ENCODE assay signal across 1 cellular context in the genomic region with DNA sequence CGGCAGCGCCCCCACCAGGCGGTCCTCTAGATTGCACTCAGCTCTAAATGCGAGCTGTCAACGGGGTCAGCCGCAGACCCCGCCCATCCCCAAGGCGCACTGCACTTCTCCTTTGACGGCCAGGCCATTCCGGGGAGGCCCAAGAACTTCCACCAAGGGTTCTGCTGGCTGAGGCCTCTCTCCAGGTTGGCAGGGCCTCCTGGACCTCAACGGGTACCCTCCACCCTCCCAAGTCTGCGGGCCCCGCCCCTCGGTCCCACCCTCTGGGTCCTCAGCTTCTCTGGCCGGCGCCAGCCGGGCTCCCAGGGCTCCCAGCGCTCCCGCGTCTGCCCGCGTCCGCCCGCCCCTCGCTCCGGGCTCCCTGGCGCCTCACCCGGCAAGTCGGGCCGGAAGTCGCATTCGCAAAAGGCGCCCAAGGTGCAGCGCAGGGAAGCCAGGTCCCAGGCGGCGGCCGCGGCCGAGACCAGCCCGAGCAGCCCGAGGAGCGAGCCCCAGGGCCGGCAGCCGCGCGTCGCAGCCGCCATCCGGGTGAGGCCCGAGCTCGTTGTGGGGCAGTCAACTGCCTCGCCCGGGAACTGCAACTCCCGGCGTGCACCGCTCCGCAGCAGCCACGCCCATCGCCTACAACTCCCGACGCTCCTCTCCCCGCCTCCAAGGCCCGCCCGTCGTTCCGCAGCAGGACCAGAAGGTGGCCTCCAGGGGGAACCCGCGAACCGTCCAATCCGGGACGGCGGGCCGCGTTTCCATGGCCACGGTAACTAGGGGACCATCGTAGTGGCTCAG.
TF ChIP-seq lines count a peak whose summit lies in the region.

A gene (minus strand): TSS at position 548 of the 783 bp plus-strand sequence. CDS start 24 bp downstream, at position 524.

TF ChIP-seq in HEK293, 187 proteins besides CTCF, POLR2A, EP300 and RAD21 (continued from another document and continues in another):
- TF ChIP-seq OSR2 (tag by site-specific recombination; IDR thresholded peaks at IDR 0.05) (no peak), ZNF239 (tag by site-specific recombination; IDR thresholded peaks at IDR 0.05) (no peak), KLF8 (tag by site-specific recombination; IDR thresholded peaks at IDR 0.05) (peak; percentile 81), ZNF175 (tag by site-specific recombination; IDR thresholded peaks at IDR 0.05) (no peak), ZNF501 (tag by site-specific recombination; IDR thresholded peaks at IDR 0.05) (0 out of 2 replicates have a peak, but pooled peaks have one; percentile 24), ZNF223 (tag by site-specific recombination; IDR thresholded peaks at IDR 0.05) (no peak), ZNF335 (tag by site-specific recombination; conservative IDR thresholded peaks at IDR 0.05) (peak; percentile 94), ZNF404 (tag by site-specific recombination; IDR thresholded peaks at IDR 0.05) (no peak), ZNF169 (tag by site-specific recombination; IDR thresholded peaks at IDR 0.05) (no peak), ZNF211 (tag by site-specific recombination; IDR thresholded peaks at IDR 0.05; ENCODE audit: low read depth) (no peak), YY2 (tag by site-specific recombination; IDR thresholded peaks at IDR 0.05) (0 out of 2 replicates have a peak, but pooled peaks have one; percentile 38), ZNF561 (tag by site-specific recombination; IDR thresholded peaks at IDR 0.05; ENCODE audit: borderline replicate concordance) (peak; percentile 86; the same call in 1 of the 2 replicates), ZBTB20 (tag by site-specific recombination; IDR thresholded peaks at IDR 0.05) (peak; percentile 80), ZNF558 (tag by site-specific recombination; IDR thresholded peaks at IDR 0.05) (no peak), ZFP41 (tag by site-specific recombination; IDR thresholded peaks at IDR 0.05; ENCODE audit: borderline replicate concordance) (no peak), ZNF521 (tag by site-specific recombination; IDR thresholded peaks at IDR 0.05) (no peak), ZBTB1 (tag by site-specific recombination; IDR thresholded peaks at IDR 0.05) (no peak), ZNF266 (tag by site-specific recombination; IDR thresholded peaks at IDR 0.05; ENCODE audit: low read depth) (no peak), ZNF23 (tag by site-specific recombination; IDR thresholded peaks at IDR 0.05; ENCODE audit: borderline replicate concordance) (no peak), ZFP3 (tag by site-specific recombination; IDR thresholded peaks at IDR 0.05; ENCODE audit: low read depth) (no peak), ZNF600 (tag by site-specific recombination; IDR thresholded peaks at IDR 0.05) (no peak), ZNF707 (tag by site-specific recombination; IDR thresholded peaks at IDR 0.05) (no peak), ZNF274 (IDR thresholded peaks at IDR 0.05; ENCODE audit: low read length) (no peak), ZNF274 (tag by site-specific recombination; IDR thresholded peaks at IDR 0.05; ENCODE audit: borderline replicate concordance) (no peak), ZNF350 (tag by site-specific recombination; IDR thresholded peaks at IDR 0.05) (no peak), ZNF2 (tag by site-specific recombination; IDR thresholded peaks at IDR 0.05) (0 out of 2 replicates have a peak, but pooled peaks have one; percentile 9), BCL11B (tag by site-specific recombination; IDR thresholded peaks at IDR 0.05; ENCODE audit: low read depth) (no peak; the same call in 1 of the 2 replicates), ZFP37 (tag by site-specific recombination; IDR thresholded peaks at IDR 0.05) (no peak), MYNN (tag by site-specific recombination; IDR thresholded peaks at IDR 0.05; ENCODE audit: borderline replicate concordance) (peak; percentile 98), ZNF423 (tag by site-specific recombination; IDR thresholded peaks at IDR 0.05) (no peak), ZBTB7A (tag by site-specific recombination; IDR thresholded peaks at IDR 0.05; ENCODE audit: low read depth) (no peak), ZNF660 (tag by site-specific recombination; IDR thresholded peaks at IDR 0.05) (peak; percentile 66; the same call in 1 of the 2 replicates), ZNF768 (tag by site-specific recombination; IDR thresholded peaks at IDR 0.05) (no peak), ZNF146 (tag by site-specific recombination; IDR thresholded peaks at IDR 0.05) (no peak), ZNF621 (tag by site-specific recombination; IDR thresholded peaks at IDR 0.05) (no peak), KLF10 (tag by site-specific recombination; IDR thresholded peaks at IDR 0.05) (peak; percentile 59), ZNF311 (tag by site-specific recombination; IDR thresholded peaks at IDR 0.05; ENCODE audit: borderline replicate concordance) (no peak), GLI4 (tag by site-specific recombination; IDR thresholded peaks at IDR 0.05) (no peak), ZNF214 (tag by site-specific recombination; IDR thresholded peaks at IDR 0.05; ENCODE audit: borderline replicate concordance) (no peak), ZNF544 (tag by site-specific recombination; IDR thresholded peaks at IDR 0.05) (no peak), KLF1 (tag by site-specific recombination; IDR thresholded peaks at IDR 0.05) (peak; percentile 76), ZNF292 (tag by site-specific recombination; IDR thresholded peaks at IDR 0.05; ENCODE audit: borderline replicate concordance, low read depth) (no peak), ZNF510 (tag by site-specific recombination; IDR thresholded peaks at IDR 0.05; ENCODE audit: insufficient replicate concordance) (no peak), GFI1B (tag by site-specific recombination; IDR thresholded peaks at IDR 0.05) (no peak)
- TF ChIP-seq, protein P1, sequence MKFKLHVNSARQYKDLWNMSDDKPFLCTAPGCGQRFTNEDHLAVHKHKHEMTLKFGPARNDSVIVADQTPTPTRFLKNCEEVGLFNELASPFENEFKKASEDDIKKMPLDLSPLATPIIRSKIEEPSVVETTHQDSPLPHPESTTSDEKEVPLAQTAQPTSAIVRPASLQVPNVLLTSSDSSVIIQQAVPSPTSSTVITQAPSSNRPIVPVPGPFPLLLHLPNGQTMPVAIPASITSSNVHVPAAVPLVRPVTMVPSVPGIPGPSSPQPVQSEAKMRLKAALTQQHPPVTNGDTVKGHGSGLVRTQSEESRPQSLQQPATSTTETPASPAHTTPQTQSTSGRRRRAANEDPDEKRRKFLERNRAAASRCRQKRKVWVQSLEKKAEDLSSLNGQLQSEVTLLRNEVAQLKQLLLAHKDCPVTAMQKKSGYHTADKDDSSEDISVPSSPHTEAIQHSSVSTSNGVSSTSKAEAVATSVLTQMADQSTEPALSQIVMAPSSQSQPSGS (tag by site-specific recombination; IDR thresholded peaks at IDR 0.05; ENCODE audit: low read depth), result no peak
- TF ChIP-seq, protein P2, sequence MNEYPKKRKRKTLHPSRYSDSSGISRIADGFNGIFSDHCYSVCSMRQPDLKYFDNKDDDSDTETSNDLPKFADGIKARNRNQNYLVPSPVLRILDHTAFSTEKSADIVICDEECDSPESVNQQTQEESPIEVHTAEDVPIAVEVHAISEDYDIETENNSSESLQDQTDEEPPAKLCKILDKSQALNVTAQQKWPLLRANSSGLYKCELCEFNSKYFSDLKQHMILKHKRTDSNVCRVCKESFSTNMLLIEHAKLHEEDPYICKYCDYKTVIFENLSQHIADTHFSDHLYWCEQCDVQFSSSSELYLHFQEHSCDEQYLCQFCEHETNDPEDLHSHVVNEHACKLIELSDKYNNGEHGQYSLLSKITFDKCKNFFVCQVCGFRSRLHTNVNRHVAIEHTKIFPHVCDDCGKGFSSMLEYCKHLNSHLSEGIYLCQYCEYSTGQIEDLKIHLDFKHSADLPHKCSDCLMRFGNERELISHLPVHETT (tag by site-specific recombination; IDR thresholded peaks at IDR 0.05), result no peak
- TF ChIP-seq, protein P3, sequence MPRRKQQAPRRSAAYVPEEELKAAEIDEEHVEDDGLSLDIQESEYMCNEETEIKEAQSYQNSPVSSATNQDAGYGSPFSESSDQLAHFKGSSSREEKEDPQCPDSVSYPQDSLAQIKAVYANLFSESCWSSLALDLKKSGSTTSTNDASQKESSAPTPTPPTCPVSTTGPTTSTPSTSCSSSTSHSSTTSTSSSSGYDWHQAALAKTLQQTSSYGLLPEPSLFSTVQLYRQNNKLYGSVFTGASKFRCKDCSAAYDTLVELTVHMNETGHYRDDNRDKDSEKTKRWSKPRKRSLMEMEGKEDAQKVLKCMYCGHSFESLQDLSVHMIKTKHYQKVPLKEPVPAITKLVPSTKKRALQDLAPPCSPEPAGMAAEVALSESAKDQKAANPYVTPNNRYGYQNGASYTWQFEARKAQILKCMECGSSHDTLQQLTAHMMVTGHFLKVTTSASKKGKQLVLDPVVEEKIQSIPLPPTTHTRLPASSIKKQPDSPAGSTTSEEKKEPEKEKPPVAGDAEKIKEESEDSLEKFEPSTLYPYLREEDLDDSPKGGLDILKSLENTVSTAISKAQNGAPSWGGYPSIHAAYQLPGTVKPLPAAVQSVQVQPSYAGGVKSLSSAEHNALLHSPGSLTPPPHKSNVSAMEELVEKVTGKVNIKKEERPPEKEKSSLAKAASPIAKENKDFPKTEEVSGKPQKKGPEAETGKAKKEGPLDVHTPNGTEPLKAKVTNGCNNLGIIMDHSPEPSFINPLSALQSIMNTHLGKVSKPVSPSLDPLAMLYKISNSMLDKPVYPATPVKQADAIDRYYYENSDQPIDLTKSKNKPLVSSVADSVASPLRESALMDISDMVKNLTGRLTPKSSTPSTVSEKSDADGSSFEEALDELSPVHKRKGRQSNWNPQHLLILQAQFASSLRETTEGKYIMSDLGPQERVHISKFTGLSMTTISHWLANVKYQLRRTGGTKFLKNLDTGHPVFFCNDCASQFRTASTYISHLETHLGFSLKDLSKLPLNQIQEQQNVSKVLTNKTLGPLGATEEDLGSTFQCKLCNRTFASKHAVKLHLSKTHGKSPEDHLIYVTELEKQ (tag by site-specific recombination; IDR thresholded peaks at IDR 0.05; ENCODE audit: borderline replicate concordance), result no peak
- TF ChIP-seq, protein P4, sequence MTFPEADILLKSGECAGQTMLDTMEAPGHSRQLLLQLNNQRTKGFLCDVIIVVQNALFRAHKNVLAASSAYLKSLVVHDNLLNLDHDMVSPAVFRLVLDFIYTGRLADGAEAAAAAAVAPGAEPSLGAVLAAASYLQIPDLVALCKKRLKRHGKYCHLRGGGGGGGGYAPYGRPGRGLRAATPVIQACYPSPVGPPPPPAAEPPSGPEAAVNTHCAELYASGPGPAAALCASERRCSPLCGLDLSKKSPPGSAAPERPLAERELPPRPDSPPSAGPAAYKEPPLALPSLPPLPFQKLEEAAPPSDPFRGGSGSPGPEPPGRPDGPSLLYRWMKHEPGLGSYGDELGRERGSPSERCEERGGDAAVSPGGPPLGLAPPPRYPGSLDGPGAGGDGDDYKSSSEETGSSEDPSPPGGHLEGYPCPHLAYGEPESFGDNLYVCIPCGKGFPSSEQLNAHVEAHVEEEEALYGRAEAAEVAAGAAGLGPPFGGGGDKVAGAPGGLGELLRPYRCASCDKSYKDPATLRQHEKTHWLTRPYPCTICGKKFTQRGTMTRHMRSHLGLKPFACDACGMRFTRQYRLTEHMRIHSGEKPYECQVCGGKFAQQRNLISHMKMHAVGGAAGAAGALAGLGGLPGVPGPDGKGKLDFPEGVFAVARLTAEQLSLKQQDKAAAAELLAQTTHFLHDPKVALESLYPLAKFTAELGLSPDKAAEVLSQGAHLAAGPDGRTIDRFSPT (tag by site-specific recombination; IDR thresholded peaks at IDR 0.05), result no peak
- TF ChIP-seq, protein P5, sequence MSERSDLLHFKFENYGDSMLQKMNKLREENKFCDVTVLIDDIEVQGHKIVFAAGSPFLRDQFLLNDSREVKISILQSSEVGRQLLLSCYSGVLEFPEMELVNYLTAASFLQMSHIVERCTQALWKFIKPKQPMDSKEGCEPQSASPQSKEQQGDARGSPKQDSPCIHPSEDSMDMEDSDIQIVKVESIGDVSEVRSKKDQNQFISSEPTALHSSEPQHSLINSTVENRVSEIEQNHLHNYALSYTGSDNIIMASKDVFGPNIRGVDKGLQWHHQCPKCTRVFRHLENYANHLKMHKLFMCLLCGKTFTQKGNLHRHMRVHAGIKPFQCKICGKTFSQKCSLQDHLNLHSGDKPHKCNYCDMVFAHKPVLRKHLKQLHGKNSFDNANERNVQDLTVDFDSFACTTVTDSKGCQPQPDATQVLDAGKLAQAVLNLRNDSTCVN (tag by site-specific recombination; optimal IDR thresholded peaks at IDR 0.05), result peak; percentile 57
- TF ChIP-seq, protein P6, sequence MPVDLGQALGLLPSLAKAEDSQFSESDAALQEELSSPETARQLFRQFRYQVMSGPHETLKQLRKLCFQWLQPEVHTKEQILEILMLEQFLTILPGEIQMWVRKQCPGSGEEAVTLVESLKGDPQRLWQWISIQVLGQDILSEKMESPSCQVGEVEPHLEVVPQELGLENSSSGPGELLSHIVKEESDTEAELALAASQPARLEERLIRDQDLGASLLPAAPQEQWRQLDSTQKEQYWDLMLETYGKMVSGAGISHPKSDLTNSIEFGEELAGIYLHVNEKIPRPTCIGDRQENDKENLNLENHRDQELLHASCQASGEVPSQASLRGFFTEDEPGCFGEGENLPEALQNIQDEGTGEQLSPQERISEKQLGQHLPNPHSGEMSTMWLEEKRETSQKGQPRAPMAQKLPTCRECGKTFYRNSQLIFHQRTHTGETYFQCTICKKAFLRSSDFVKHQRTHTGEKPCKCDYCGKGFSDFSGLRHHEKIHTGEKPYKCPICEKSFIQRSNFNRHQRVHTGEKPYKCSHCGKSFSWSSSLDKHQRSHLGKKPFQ (tag by site-specific recombination; IDR thresholded peaks at IDR 0.05), result no peak
- TF ChIP-seq, protein P7, sequence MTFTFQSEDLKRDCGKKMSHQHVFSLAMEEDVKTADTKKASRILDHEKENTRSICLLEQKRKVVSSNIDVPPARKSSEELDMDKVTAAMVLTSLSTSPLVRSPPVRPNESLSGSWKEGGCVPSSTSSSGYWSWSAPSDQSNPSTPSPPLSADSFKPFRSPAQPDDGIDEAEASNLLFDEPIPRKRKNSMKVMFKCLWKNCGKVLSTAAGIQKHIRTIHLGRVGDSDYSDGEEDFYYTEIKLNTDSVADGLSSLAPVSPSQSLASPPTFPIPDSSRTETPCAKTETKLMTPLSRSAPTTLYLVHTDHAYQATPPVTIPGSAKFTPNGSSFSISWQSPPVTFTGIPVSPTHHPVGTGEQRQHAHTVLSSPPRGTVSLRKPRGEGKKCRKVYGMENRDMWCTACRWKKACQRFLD (tag by site-specific recombination; IDR thresholded peaks at IDR 0.05), result no peak
- TF ChIP-seq, protein P8, sequence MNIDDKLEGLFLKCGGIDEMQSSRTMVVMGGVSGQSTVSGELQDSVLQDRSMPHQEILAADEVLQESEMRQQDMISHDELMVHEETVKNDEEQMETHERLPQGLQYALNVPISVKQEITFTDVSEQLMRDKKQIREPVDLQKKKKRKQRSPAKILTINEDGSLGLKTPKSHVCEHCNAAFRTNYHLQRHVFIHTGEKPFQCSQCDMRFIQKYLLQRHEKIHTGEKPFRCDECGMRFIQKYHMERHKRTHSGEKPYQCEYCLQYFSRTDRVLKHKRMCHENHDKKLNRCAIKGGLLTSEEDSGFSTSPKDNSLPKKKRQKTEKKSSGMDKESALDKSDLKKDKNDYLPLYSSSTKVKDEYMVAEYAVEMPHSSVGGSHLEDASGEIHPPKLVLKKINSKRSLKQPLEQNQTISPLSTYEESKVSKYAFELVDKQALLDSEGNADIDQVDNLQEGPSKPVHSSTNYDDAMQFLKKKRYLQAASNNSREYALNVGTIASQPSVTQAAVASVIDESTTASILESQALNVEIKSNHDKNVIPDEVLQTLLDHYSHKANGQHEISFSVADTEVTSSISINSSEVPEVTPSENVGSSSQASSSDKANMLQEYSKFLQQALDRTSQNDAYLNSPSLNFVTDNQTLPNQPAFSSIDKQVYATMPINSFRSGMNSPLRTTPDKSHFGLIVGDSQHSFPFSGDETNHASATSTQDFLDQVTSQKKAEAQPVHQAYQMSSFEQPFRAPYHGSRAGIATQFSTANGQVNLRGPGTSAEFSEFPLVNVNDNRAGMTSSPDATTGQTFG (tag by site-specific recombination; IDR thresholded peaks at IDR 0.05; ENCODE audit: borderline replicate concordance), result no peak
